11 cellular contexts compared by ENCODE assay signal in the genomic region with DNA sequence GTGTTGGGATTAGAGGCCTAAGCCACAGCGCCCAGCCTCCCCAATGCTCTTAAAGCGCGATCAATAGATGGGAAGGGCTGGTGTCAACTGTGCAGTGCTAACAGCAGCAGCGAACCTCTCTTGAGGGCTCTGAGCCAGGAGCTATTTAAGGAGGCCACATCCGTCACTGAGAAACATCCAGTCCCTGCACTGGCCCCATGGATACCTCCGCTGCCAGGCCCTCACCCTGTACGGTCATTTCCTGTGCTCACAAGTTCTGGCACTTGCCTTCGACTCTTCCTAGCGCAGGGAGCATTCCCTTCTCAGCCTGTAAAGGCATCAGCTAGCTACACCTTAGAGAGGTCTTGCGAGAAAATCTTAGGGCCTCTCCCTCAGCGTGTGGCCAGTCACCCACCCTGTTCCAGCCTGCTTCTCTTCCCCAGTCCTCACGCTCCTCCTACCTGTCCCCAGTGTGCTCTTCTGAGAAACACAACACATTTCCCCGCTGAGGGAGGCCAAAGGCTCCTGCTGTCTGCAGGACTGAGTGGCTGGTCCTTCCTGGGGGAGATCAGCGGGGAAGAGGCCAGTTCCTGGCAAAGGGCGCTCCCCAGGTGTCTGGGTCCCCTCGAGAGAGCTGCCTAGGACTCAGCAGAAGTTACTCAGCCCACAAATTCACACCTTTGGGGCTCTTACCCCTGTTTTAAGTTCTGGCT. TPM values are rescaled to one million over a fixed set of nuclear protein-coding genes. Genes with fewer than 3 reads are reported as not detected.
A peak's percentile ranks its signal among the peaks of the same experiment; 100 is the strongest.
DNase-seq lines count a peak whose midpoint lies in the region; ATAC-seq, FAIRE-seq and TF ChIP-seq lines count a peak whose summit lies in the region.
"Had no signal": no experiment of that assay in that cellular context is flagged by ENCODE, and none has a peak within 500 bp of the region (broad histone marks: within the 10 kb centered on the region; RNA-seq: fewer than 3 reads in every experiment).

No MANE protein-coding gene starts in this region.

- H3K14ac ChIP-seq in H1 (ENCODE audit: insufficient read length): no peak overlapping the region

- POLR2A ChIA-PET in HEK293 (lab: Yijun Ruan, JAX): no interaction called here
- POLR2A ChIA-PET in H1 (lab: Charles Lee; ENCODE audit: partially characterized antibody): interaction anchor here (0.8 to 2.2 kb wide), 3 partner anchors 9 to 30 kb away, joined by 3 to 5 read pairs (median 3); partner anchors contain the start of genes GTF3C1 and KATNIP
- POLR2A ChIA-PET in T-cell (lab: Charles Lee): no interaction called here

- FAIRE-seq in H1 (lab: Jason Lieb, UNC): no peak

- TF ChIP-seq RAD21 in H1 (IDR thresholded peaks at IDR 0.05 in 1 of 2, conservative IDR thresholded peaks at IDR 0.05 in 1 of 2; ENCODE audit: low read depth in 2 of 2, low read length in 2 of 2): no peak

- H3K4ac ChIP-seq in H1 (replicated peaks; ENCODE audit: insufficient read length, low read depth, low read length): no peak overlapping the region

- H3K27ac Mint-ChIP-seq in T-cell: no peak overlapping the region

- no peak for TF ChIP-seq EP300 in H1 (IDR thresholded peaks at IDR 0.05; ENCODE audit: borderline replicate concordance in 1 of 2, low read depth in 2 of 2, low read length in 2 of 2)
- TF ChIP-seq EP300 in sigmoid colon (IDR thresholded peaks at IDR 0.05): no peak

- intact Hi-C loops in sigmoid colon (cut with DNase I): no loop called here

- H2AFZ ChIP-seq in H1 (ENCODE audit: low read length): no peak overlapping the region

- no peak overlapping the region for H3K4me3 Mint-ChIP-seq in T-cell

- no peaks in the 10 kb centered on the region for H3K27me3 Mint-ChIP-seq in T-cell

- H3K27ac ChIP-seq in HEK293 (ENCODE audit: extremely low read depth, low read depth, low read length) (no peak overlapping the region), H1 (ENCODE audit: low read depth, low read length) (no peak overlapping the region), layer of hippocampus (ENCODE audit: low read depth, low read length) (peak overlapping the region; percentile 5), sigmoid colon (peak overlapping the region; percentile 17 to 80 (median 67))

- H2BK12ac ChIP-seq in H1 (ENCODE audit: low read depth, low read length): no peak overlapping the region

- H3K56ac ChIP-seq in H1 (replicated peaks; ENCODE audit: insufficient read length, low read depth, low read length): no peak overlapping the region

- peaks cover 0 to 11% of the 10 kb centered on the region in 2 experiments for H4K20me1 ChIP-seq in H1 (replicated peaks in 1 of 2; ENCODE audit: control insufficient read depth in 1 of 2, insufficient read depth in 2 of 2, low read length in 2 of 2)

- CTCF ChIA-PET in HEK293 (lab: Yijun Ruan, JAX) (interaction anchor here (0.7 kb wide), 1 partner anchor 78 kb away, joined by 3 read pairs; no protein-coding TSS in a partner anchor), H1 (lab: Charles Lee; ENCODE audit: partially characterized antibody) (interaction anchor here (0.6 to 1.8 kb wide), 3 partner anchors 10 to 366 kb away, joined by 3 to 4 read pairs (median 4); no protein-coding TSS in a partner anchor), T-cell (lab: Charles Lee) (no interaction called here)

- no peak overlapping the region for H3K4me2 ChIP-seq in H1 (ENCODE audit: insufficient read depth in 1 of 2, low read depth in 2 of 2, low read length in 2 of 2)

- H4K91ac ChIP-seq in H1 (replicated peaks; ENCODE audit: insufficient read length, low read length): no peak overlapping the region

- no peak overlapping the region for H3K9ac ChIP-seq in H1 (replicated peaks in 1 of 4; ENCODE audit: extremely low read depth in 1 of 4, low read depth in 3 of 4, low read length in 3 of 4)

- H3K79me1 ChIP-seq in H1 (ENCODE audit: low read depth, low read length): no peaks in the 10 kb centered on the region; the same call in 1 of the 2 replicates

- 93% methylated on average over 16 of the region's 16 CpGs; no CpG with 5 or more reads in 1 of the 2 experiments for WGBS in H1 (ENCODE audit: extremely low coverage in 1 of 2, insufficient coverage in 1 of 2, insufficient read length in 1 of 2, insufficient replicate concordance in 2 of 2, low coverage in 1 of 2, low lambda C conversion rate in 2 of 2, missing lambda C conversion rate in 1 of 2), 2 experiments
- 85 to 93% methylated on average over 16 of the region's 16 CpGs for WGBS in sigmoid colon, 2 donors

- H3K4me1 ChIP-seq in HEK293 (ENCODE audit: control insufficient read depth, insufficient read depth, low read length) (no peaks in the 10 kb centered on the region), H1 (replicated peaks in 1 of 4; ENCODE audit: control insufficient read depth in 3 of 4, insufficient read depth in 4 of 4, low read length in 3 of 4) (peaks cover 0 to 3% (median 0%) of the 10 kb centered on the region in 4 experiments; a peak in 1 of 7 replicates), sigmoid colon (peaks cover 0 to 13% (median 10%) of the 10 kb centered on the region in 4 donors)

- no peak overlapping the region for H2AK5ac ChIP-seq in H1 (ENCODE audit: low read depth, low read length)

- no peak for DNase-seq in H1 (ENCODE audit: low read depth in 1 of 2, low spot score in 2 of 2)
- DNase-seq in sigmoid colon: peak; percentile 74
- no peak for DNase-seq in T-cell
- DNase-seq: EL, MM.1S, NCI-H446 had no signal

- H3K23ac ChIP-seq in H1 (ENCODE audit: insufficient read length): no peak overlapping the region

- H3K36me3 ChIP-seq in HEK293 (ENCODE audit: control insufficient read depth in 2 of 2, insufficient read depth in 1 of 2, low read length in 2 of 2) (peaks cover 6 to 91% of the 10 kb centered on the region in 2 experiments; a peak in 2 of 3 replicates), H1 (ENCODE audit: control insufficient read depth in 2 of 4, insufficient read depth in 4 of 4, low read length in 3 of 4) (peaks cover 10 to 47% (median 22%) of the 10 kb centered on the region in 4 experiments; a peak in 7 of 8 replicates), sigmoid colon (peaks cover 11 to 71% (median 23%) of the 10 kb centered on the region in 4 donors)

- H3K18ac ChIP-seq in H1 (ENCODE audit: extremely low read depth, low read length): no peak overlapping the region

- no peaks in the 10 kb centered on the region for H3K9me3 Mint-ChIP-seq in T-cell

- no peak overlapping the region for H2BK5ac ChIP-seq in H1 (ENCODE audit: low read depth, low read length)

- no peak overlapping the region for H2BK15ac ChIP-seq in H1 (ENCODE audit: low read length)

- no peaks in the 10 kb centered on the region for H3K9me3 ChIP-seq in HEK293 (ENCODE audit: control insufficient read depth, insufficient read depth, low read depth, low read length)
- H3K9me3 ChIP-seq in H1 (ENCODE audit: insufficient read depth in 2 of 2, low read depth in 1 of 2, low read length in 1 of 2): no peaks in the 10 kb centered on the region
- no peaks in the 10 kb centered on the region for H3K9me3 ChIP-seq in sigmoid colon

- no peaks in the 10 kb centered on the region for H3K23me2 ChIP-seq in H1 (ENCODE audit: low read depth, low read length)

- H4K5ac ChIP-seq in H1 (ENCODE audit: insufficient read length, low read depth, low read length): no peak overlapping the region

- H3K27me3 ChIP-seq in H1 (replicated peaks in 1 of 4; ENCODE audit: control insufficient read depth in 3 of 4, extremely low read depth in 1 of 4, insufficient read depth in 3 of 4, low read length in 3 of 4) (no peaks in the 10 kb centered on the region), layer of hippocampus (ENCODE audit: control insufficient read depth, insufficient read depth, low read length) (no peaks in the 10 kb centered on the region), sigmoid colon (no peaks in the 10 kb centered on the region)

- H3K79me2 ChIP-seq in H1 (ENCODE audit: control insufficient read depth in 1 of 2, insufficient read depth in 2 of 2, low read length in 2 of 2): no peaks in the 10 kb centered on the region

- no peak overlapping the region for H2BK120ac ChIP-seq in H1 (replicated peaks; ENCODE audit: low read depth, low read length)

- ATAC-seq in HG03159 (IDR thresholded peaks at IDR 0.05; ENCODE audit: unreplicated experiment) (no peak), T-cell (replicated peaks in 1 of 4) (no peak), GM21619 (IDR thresholded peaks at IDR 0.05; ENCODE audit: unreplicated experiment) (no peak)
- ATAC-seq in activated CD4-positive, CD25-positive, alpha-beta regulatory T cell treated with anti-CD3 and anti-CD28 coated beads, Interleukin-2, amount 50 U/mL, for 24 hours: no peak

- H2BK20ac ChIP-seq in H1 (ENCODE audit: low read length): no peak overlapping the region

- H3K4me1 Mint-ChIP-seq in T-cell: no peaks in the 10 kb centered on the region

- TF ChIP-seq POLR2A in H1 (IDR thresholded peaks at IDR 0.05; ENCODE audit: control extremely low read depth in 1 of 2, low read depth in 2 of 2, low read length in 2 of 2): no peak
- TF ChIP-seq POLR2A in sigmoid colon (IDR thresholded peaks at IDR 0.05): no peak

- H3K4me3 ChIP-seq in HEK293 (ENCODE audit: low read depth, low read length) (no peak overlapping the region), H1 (ENCODE audit: extremely low read depth in 1 of 4, insufficient read depth in 2 of 4, low read depth in 3 of 4, low read length in 4 of 4) (no peak overlapping the region), sigmoid colon (no peak overlapping the region)

- TF ChIP-seq CTCF in HEK293 (tag by site-specific recombination; IDR thresholded peaks at IDR 0.05) (no peak), H1 (IDR thresholded peaks at IDR 0.05; ENCODE audit: control extremely low read depth in 1 of 3, insufficient read depth in 1 of 3, low read depth in 1 of 3, low read length in 3 of 3) (no peak), sigmoid colon (IDR thresholded peaks at IDR 0.05) (no peak)

- H4K8ac ChIP-seq in H1 (ENCODE audit: extremely low read depth, insufficient read depth, low read length): peak overlapping the region; percentile 57; the same call in 1 of the 2 replicates

- peaks cover 68% of the 10 kb centered on the region for H3K36me3 Mint-ChIP-seq in T-cell

RNA-seq across cellular contexts. Expression of gene GTF3C1, which starts 28.6 kb away (rescaled TPM):
- total RNA-seq in H1 (2021; fragmentation: NEBNext Ultra II Directional; extraction: Animal tissue kit (Norgen Biotek cat#: 25700)): 125 and 126 TPM in 2 replicates
- 89.3 and 122 TPM in 2 replicates for polyA plus RNA-seq in H1 (2011; rRNA removed)
- polyA plus RNA-seq in H1 (2011; cell fraction: cytosol; rRNA removed): 65.2 TPM
- polyA plus RNA-seq in H1 (2011; cell fraction: nucleus; rRNA removed): 167 TPM
- polyA plus RNA-seq in H1 (2012, experiment 1 of 2): 59.1 to 117 TPM (median 98.3 TPM) in 4 replicates
- polyA plus RNA-seq in H1 (2012, experiment 2 of 2): 63.5 TPM
- polyA plus RNA-seq in H1 (2013, experiment 1 of 2): 108 TPM
- 106 TPM for polyA plus RNA-seq in H1 (2013, experiment 2 of 2)
- polyA minus RNA-seq in H1 (2011; rRNA and poly(A)+ RNA removed): 107 and 112 TPM in 2 replicates
- 97.3 TPM for polyA minus RNA-seq in H1 (2011; cell fraction: cytosol; rRNA and poly(A)+ RNA removed)
- 83.2 TPM for polyA minus RNA-seq in H1 (2011; cell fraction: nucleus; rRNA and poly(A)+ RNA removed)
- 10 to 100 TPM; 35.0 to 74.2 (median 44.6) TPM for total RNA-seq in sigmoid colon
- 10 to 100 TPM in 2 of 3 donors, 1 to 10 TPM in 1; 9.0 to 37.5 (median 15.0) TPM for polyA plus RNA-seq in sigmoid colon
- 10 to 100 TPM; 60.3 to 72.8 (median 61.4) TPM for total RNA-seq in T-cell

RNA-seq across cellular contexts. Expression of gene KATNIP, which starts 28.8 kb away (rescaled TPM):
- total RNA-seq in H1 (2021; fragmentation: NEBNext Ultra II Directional; extraction: Animal tissue kit (Norgen Biotek cat#: 25700)): 17.0 and 20.0 TPM in 2 replicates
- 7.9 and 10.3 TPM in 2 replicates for polyA plus RNA-seq in H1 (2011; rRNA removed)
- polyA plus RNA-seq in H1 (2011; cell fraction: cytosol; rRNA removed): 10.1 TPM
- polyA plus RNA-seq in H1 (2011; cell fraction: nucleus; rRNA removed): 36.0 TPM
- polyA plus RNA-seq in H1 (2012, experiment 1 of 2): 8.2 to 14.8 TPM (median 11.3 TPM) in 4 replicates
- 4.5 TPM for polyA plus RNA-seq in H1 (2012, experiment 2 of 2)
- polyA plus RNA-seq in H1 (2013, experiment 1 of 2): 7.6 TPM
- 7.3 TPM for polyA plus RNA-seq in H1 (2013, experiment 2 of 2)
- 26.8 and 45.1 TPM in 2 replicates for polyA minus RNA-seq in H1 (2011; rRNA and poly(A)+ RNA removed)
- polyA minus RNA-seq in H1 (2011; cell fraction: cytosol; rRNA and poly(A)+ RNA removed): 11.4 TPM
- 30.4 TPM for polyA minus RNA-seq in H1 (2011; cell fraction: nucleus; rRNA and poly(A)+ RNA removed)
- total RNA-seq in sigmoid colon: 10 to 100 TPM; 12.8 to 31.9 (median 16.2) TPM
- 10 to 100 TPM in 1 of 3 donors, 1 to 10 TPM in 2; 6.7 to 19.7 (median 7.2) TPM for polyA plus RNA-seq in sigmoid colon
- 10 to 100 TPM; 14.6 to 26.8 (median 18.7) TPM for total RNA-seq in T-cell

Comparison
In these comparisons a context has a peak if more than half of its experiments do, and no peak if none do; other contexts are left out.
1. H3K27ac ChIP-seq: peak in layer of hippocampus (single experiment) and sigmoid colon (4 of 4); none in HEK293 (single experiment) and H1 (single experiment).
2. CTCF ChIA-PET loops: an anchor here in HEK293 (0.7 kb wide) and H1 (0.6 to 1.8 kb wide); none called in T-cell.